In the genomic region with DNA sequence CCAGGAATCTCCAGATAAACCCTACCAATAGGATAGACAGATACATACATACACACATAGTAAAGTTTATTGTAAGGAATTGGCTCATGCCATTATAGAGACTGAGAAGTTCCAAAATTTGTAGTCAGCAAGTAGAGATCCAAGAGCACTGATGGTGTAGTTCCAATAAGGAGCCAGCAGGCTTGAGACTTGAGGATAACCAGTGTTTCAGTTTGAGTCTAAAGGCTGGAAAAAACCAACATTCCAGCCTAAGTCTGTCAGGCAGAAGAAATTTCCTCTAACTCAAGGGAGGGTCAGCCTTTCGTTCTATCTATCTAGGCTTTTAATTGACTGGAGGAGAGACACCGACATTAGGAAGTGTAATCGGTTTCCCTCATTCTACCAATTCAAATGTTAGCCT, we compare ENCODE assay signal across 19 cellular contexts.
DNase-seq lines count a peak whose midpoint lies in the region; ATAC-seq and TF ChIP-seq lines count a peak whose summit lies in the region.
"Had no signal": no experiment of that assay in that cellular context is flagged by ENCODE, and none has a peak within 500 bp of the region (broad histone marks: within the 10 kb centered on the region; RNA-seq: fewer than 3 reads in every experiment).

No MANE protein-coding gene starts in this region.

- H3K4me2 ChIP-seq in mesendoderm (ENCODE audit: low read length), result no peak overlapping the region

- no peaks in the 10 kb centered on the region for H3K27me3 ChIP-seq in mesendoderm (ENCODE audit: insufficient read depth, low read length, poor library complexity)

- H3K18ac ChIP-seq in mesendoderm (ENCODE audit: low read length), result no peak overlapping the region

- H3K4me3 Mint-ChIP-seq in endothelial cell (ENCODE audit: unreplicated experiment), result no peak overlapping the region
- H3K4me3 Mint-ChIP-seq: CD4-positive, CD25-positive, alpha-beta regulatory T cell had no signal

- no peak overlapping the region for H2AK5ac ChIP-seq in mesendoderm (ENCODE audit: low read length)

- H2BK5ac ChIP-seq in mesendoderm (ENCODE audit: low read length), result no peak overlapping the region

- DNase-seq in ELR (ENCODE audit: low read depth), result peak; percentile 23
- peak; percentile 32 for DNase-seq in RPMI7951 (ENCODE audit: low read depth)
- no peak for DNase-seq in endothelial cell (ENCODE audit: low spot score)
- peak; percentile 45 for DNase-seq in mesendoderm
- no peak for DNase-seq in G401 (ENCODE audit: low spot score)
- DNase-seq in NCI-H2196 treated with DMSO at 0.1 percent for 48 hours (lab: John Stamatoyannopoulos, UW; ENCODE audit: unreplicated experiment), result no peak
- DNase-seq: Caco-2; CD4-positive, CD25-positive, alpha-beta regulatory T cell; DMS153; EL; KG1; NCI-H1048; NCI-H146; NCI-H2081; NCI-H510A treated with DMSO at 0.1 percent for 48 hours; SHP77 had no signal

- H3K36me3 ChIP-seq in mesendoderm (ENCODE audit: control insufficient read depth, insufficient read depth, low read length), result no peaks in the 10 kb centered on the region

- no peaks in the 10 kb centered on the region for H3K36me3 Mint-ChIP-seq in endothelial cell (ENCODE audit: low read depth, unreplicated experiment)
- H3K36me3 Mint-ChIP-seq: CD4-positive, CD25-positive, alpha-beta regulatory T cell had no signal

- no peak overlapping the region for H3K9ac ChIP-seq in mesendoderm (ENCODE audit: low read length)

- H3K27me3 Mint-ChIP-seq in endothelial cell (ENCODE audit: unreplicated experiment), result no peaks in the 10 kb centered on the region

- H3K56ac ChIP-seq in mesendoderm (ENCODE audit: low read length), result no peak overlapping the region

- H3K9me3 Mint-ChIP-seq in endothelial cell (ENCODE audit: unreplicated experiment), result no peaks in the 10 kb centered on the region

- no peaks in the 10 kb centered on the region for H3K4me1 ChIP-seq in mesendoderm (ENCODE audit: control insufficient read depth, low read depth, low read length)
- H3K4me1 ChIP-seq: Caco-2 had no signal

- H3K79me2 ChIP-seq in mesendoderm (ENCODE audit: control insufficient read depth, insufficient read depth, low read length), result no peaks in the 10 kb centered on the region

- H3K79me1 ChIP-seq in mesendoderm (ENCODE audit: low read length), result no peaks in the 10 kb centered on the region

- H3K27ac ChIP-seq in mesendoderm (ENCODE audit: low read depth, low read length), result no peak overlapping the region

- no CpG with 5 or more reads among the region's 3 CpGs for WGBS in mesendoderm (ENCODE audit: extremely low coverage, insufficient coverage, low lambda C conversion rate)

- in situ Hi-C loops in G401 (cut with HindIII; ENCODE audit: low sequenced_read_pairs), result no loop called here

- H4K5ac ChIP-seq in mesendoderm (ENCODE audit: low read length), result no peak overlapping the region

- no peak for ATAC-seq in GM18517 (IDR thresholded peaks at IDR 0.05; ENCODE audit: unreplicated experiment)
- ATAC-seq in HG03378 (IDR thresholded peaks at IDR 0.05; ENCODE audit: unreplicated experiment), result no peak
- ATAC-seq: SK-N-SH treated with all-trans-retinoic acid at 6 μM for 48 hours had no signal

- no peaks in the 10 kb centered on the region for H3K4me1 Mint-ChIP-seq in endothelial cell (ENCODE audit: unreplicated experiment)
- H3K4me1 Mint-ChIP-seq: CD4-positive, CD25-positive, alpha-beta regulatory T cell had no signal

- H3K4me3 ChIP-seq in mesendoderm (ENCODE audit: low read length), result no peak overlapping the region

- no peak overlapping the region for H3K4ac ChIP-seq in mesendoderm (ENCODE audit: low read depth, low read length)

- TF ChIP-seq CTCF in endothelial cell (IDR thresholded peaks at IDR 0.05; ENCODE audit: unreplicated experiment), result peak; percentile 56

- no peak overlapping the region for H2BK120ac ChIP-seq in mesendoderm (ENCODE audit: low read depth, low read length)

- H3K27ac Mint-ChIP-seq in endothelial cell (ENCODE audit: unreplicated experiment), result no peak overlapping the region
- H3K27ac Mint-ChIP-seq: CD4-positive, CD25-positive, alpha-beta regulatory T cell had no signal

- H4K8ac ChIP-seq in mesendoderm (ENCODE audit: low read depth, low read length), result no peak overlapping the region

- no peak overlapping the region for H2BK15ac ChIP-seq in mesendoderm (replicated peaks; ENCODE audit: low read depth)

- H3K23ac ChIP-seq in mesendoderm (ENCODE audit: low read length), result no peak overlapping the region

Comparison
In these comparisons a context has a peak if more than half of its experiments do, and no peak if none do; other contexts are left out.
1. DNase-seq: peak in ELR (single experiment), RPMI7951 (single experiment) and mesendoderm (single experiment); none in endothelial cell (single experiment), G401 (single experiment) and NCI-H2196 treated with DMSO at 0.1 percent for 48 hours (single experiment).